Comparison of ENCODE assay signal across 8 cellular contexts in the genomic region with DNA sequence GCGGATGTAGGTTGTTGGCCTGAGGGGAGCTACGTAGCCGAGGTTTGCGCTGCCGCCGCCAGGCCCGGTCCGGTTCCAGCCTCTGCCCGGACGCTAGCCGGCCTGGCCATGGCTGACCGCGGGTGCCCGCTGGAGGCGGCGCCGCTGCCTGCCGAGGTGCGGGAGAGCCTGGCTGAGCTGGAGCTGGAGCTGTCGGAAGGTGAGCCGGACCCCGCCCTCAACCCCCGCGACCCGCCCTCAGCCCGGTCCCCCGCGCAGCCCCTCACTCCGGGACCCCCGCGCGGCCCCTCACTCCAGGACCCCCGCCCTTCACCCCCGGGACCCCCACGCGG. TPM values are rescaled to one million over a fixed set of nuclear protein-coding genes. Genes with fewer than 3 reads are reported as not detected.
DNase-seq lines count a peak whose midpoint lies in the region; ATAC-seq and TF ChIP-seq lines count a peak whose summit lies in the region.

No MANE protein-coding gene starts in this region.

- WGBS in adrenal gland, 4 donors = 0 to 1% (median 0%) methylated on average over 11 to 36 of the region's 36 CpGs; no CpG with 5 or more reads in 1 of the 4 donors
- under 1% methylated on average over 36 of the region's 36 CpGs for WGBS in thymus

- H3K9me3 Mint-ChIP-seq in activated CD4-positive, alpha-beta T cell treated with anti-CD3 and anti-CD28 coated beads, Interleukin-2, amount 10 ng/mL, durations not matched to agents 24 days and 14 days = no peaks in the 10 kb centered on the region

- peaks cover 28% of the 10 kb centered on the region for H3K36me3 Mint-ChIP-seq in activated CD4-positive, alpha-beta T cell treated with anti-CD3 and anti-CD28 coated beads, Interleukin-2, amount 10 ng/mL, durations not matched to agents 24 days and 14 days (ENCODE audit: low read depth)

- ATAC-seq in left lung = no peak

- H3K4me3 ChIP-seq in adrenal gland = peak overlapping the region; percentile 48 to 97 (median 81)
- peak overlapping the region; percentile 82 to 87 for H3K4me3 ChIP-seq in left lung
- peak overlapping the region; percentile 90 for H3K4me3 ChIP-seq in thymus (ENCODE audit: low read length)

- intact Hi-C loops in activated CD4-positive, alpha-beta T cell treated with anti-CD3 and anti-CD28 coated beads, Interleukin-2, amount 10 ng/mL, durations not matched to agents 24 days and 14 days (cut with micrococcal nuclease) = loop anchor here (2.0 to 5.0 kb wide), 2 partner anchors 134 to 317 kb away; a partner anchor contains a TSS
- intact Hi-C loops in adrenal gland (cut with DNase I) (no loop called here), left lung (cut with DNase I) (no loop called here)

- H3K27me3 ChIP-seq in adrenal gland (no peaks in the 10 kb centered on the region), left lung (no peaks in the 10 kb centered on the region), thymus (ENCODE audit: control insufficient read depth, insufficient read depth) (no peaks in the 10 kb centered on the region)

- H3K9me3 ChIP-seq in adrenal gland (replicated peaks in 1 of 3) = no peaks in the 10 kb centered on the region
- no peaks in the 10 kb centered on the region for H3K9me3 ChIP-seq in left lung
- H3K9me3 ChIP-seq in thymus (ENCODE audit: control insufficient read depth) = no peaks in the 10 kb centered on the region

- H3K4me3 Mint-ChIP-seq in activated CD4-positive, alpha-beta T cell treated with anti-CD3 and anti-CD28 coated beads, Interleukin-2, amount 10 ng/mL, durations not matched to agents 24 days and 14 days = peak overlapping the region; percentile 93

- H3K27ac Mint-ChIP-seq in activated CD4-positive, alpha-beta T cell treated with anti-CD3 and anti-CD28 coated beads, Interleukin-2, amount 10 ng/mL, durations not matched to agents 24 days and 14 days = peak overlapping the region; percentile 80

- H3K36me3 ChIP-seq in adrenal gland (replicated peaks in 1 of 2) (no peaks in the 10 kb centered on the region), left lung (peaks cover 0 to 6% of the 10 kb centered on the region in 2 donors), thymus (ENCODE audit: control insufficient read depth, insufficient read depth) (no peaks in the 10 kb centered on the region)

- peak in 1 of 2 donors; percentile 47 for TF ChIP-seq POLR2A in adrenal gland (IDR thresholded peaks at IDR 0.05)

- H3K27me3 Mint-ChIP-seq in activated CD4-positive, alpha-beta T cell treated with anti-CD3 and anti-CD28 coated beads, Interleukin-2, amount 10 ng/mL, durations not matched to agents 24 days and 14 days = no peaks in the 10 kb centered on the region

- H3K4me1 Mint-ChIP-seq in activated CD4-positive, alpha-beta T cell treated with anti-CD3 and anti-CD28 coated beads, Interleukin-2, amount 10 ng/mL, durations not matched to agents 24 days and 14 days = peaks cover 37% of the 10 kb centered on the region

- TF ChIP-seq CTCF in adrenal gland (IDR thresholded peaks at IDR 0.05) = peak in 1 of 6 experiments; percentile 41
- TF ChIP-seq CTCF in left lung (IDR thresholded peaks at IDR 0.05) = no peak

- peak overlapping the region in 4 of 5 donors; percentile 63 to 97 (median 83) for H3K27ac ChIP-seq in adrenal gland
- peak overlapping the region; percentile 53 to 87 for H3K27ac ChIP-seq in left lung
- H3K27ac ChIP-seq in thymus (ENCODE audit: low read depth) = peak overlapping the region; percentile 84

- H3K4me1 ChIP-seq in adrenal gland (replicated peaks in 1 of 2) (peaks cover 42 to 61% of the 10 kb centered on the region in 2 donors), left lung (peaks cover 22 to 62% of the 10 kb centered on the region in 2 donors), thymus (ENCODE audit: control insufficient read depth, insufficient read depth, low read length) (peaks cover 13% of the 10 kb centered on the region)

- DNase-seq in activated CD4-positive, alpha-beta T cell treated with anti-CD3 and anti-CD28 coated beads, Interleukin-2, amount 10 ng/mL, durations not matched to agents 24 days and 14 days = no peak
- no peak for DNase-seq in activated CD4-positive, alpha-beta T cell treated with anti-CD3 and anti-CD28 coated beads for 48 hours
- DNase-seq in adrenal gland (no peak), left lung (no peak), T-helper 9 cell (no peak), SW480 (ENCODE audit: low spot score) (no peak)
- DNase-seq in activated CD4-positive, CD25-positive, alpha-beta regulatory T cell treated with anti-CD3 and anti-CD28 coated beads, Interleukin-2, amount 50 U/mL, for 72 hours = no peak

RNA-seq across cellular contexts. Expression of a gene that starts 0.3 kb away (rescaled TPM):
- total RNA-seq in activated CD4-positive, alpha-beta T cell treated with anti-CD3 and anti-CD28 coated beads, Interleukin-2, amount 10 ng/mL, durations not matched to agents 24 days and 14 days = 30.5 and 31.3 TPM in 2 replicates
- total RNA-seq in adrenal gland = 10 to 100 TPM; 22.0 to 60.3 (median 35.4) TPM
- 10 to 100 TPM; 26.2 to 61.7 (median 45.5) TPM for polyA plus RNA-seq in adrenal gland
- total RNA-seq in left lung = 10 to 100 TPM; 31.5 to 33.2 TPM
- polyA plus RNA-seq in thymus = 53.1 TPM
